9 cellular contexts compared by ENCODE assay signal in the genomic region with DNA sequence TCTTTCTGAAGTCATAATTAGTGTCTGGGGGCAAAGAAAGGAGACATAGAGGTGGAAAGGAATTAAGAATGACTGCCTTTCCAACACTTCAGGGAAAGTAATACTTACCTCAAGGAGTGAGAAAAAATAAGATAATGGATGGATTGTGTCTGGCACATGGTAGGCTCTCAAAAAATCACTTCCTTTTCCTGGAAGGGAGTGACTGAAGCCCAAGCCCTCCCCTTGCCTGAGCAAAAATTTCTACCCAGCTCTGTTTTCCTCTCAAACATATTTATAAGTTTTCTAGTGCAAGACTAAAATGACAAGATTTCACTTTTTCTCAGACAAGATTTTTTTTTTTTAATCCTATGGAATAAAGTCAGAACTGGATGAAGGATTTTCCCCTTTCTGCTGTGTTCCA.
"Had no signal": no experiment of that assay in that cellular context is flagged by ENCODE, and none has a peak within 500 bp of the region (broad histone marks: within the 10 kb centered on the region; RNA-seq: fewer than 3 reads in every experiment).

No MANE protein-coding gene starts in this region.

- H3K27ac ChIP-seq: GM23248 had no signal

- H3K27ac Mint-ChIP-seq: GM23338, H9, HFFc6 had no signal

- H3K9me3 Mint-ChIP-seq: GM23338, H9, HFFc6 had no signal

- H3K9me3 ChIP-seq: HAP-1 had no signal

- H3K36me3 ChIP-seq: HAP-1 had no signal

- H3K4me3 Mint-ChIP-seq: GM23338, H9, HFFc6 had no signal

- H3K4me1 ChIP-seq: HAP-1 had no signal

- H3K4me3 ChIP-seq: GM23248, GM23338, HAP-1 had no signal

- ATAC-seq: GM23338, HCT116 had no signal

- DNase-seq: GM23248, GOT3, H7, H9, HCEC 1CT, HFFc6 had no signal
